12 cellular contexts compared by ENCODE assay signal in the genomic region with DNA sequence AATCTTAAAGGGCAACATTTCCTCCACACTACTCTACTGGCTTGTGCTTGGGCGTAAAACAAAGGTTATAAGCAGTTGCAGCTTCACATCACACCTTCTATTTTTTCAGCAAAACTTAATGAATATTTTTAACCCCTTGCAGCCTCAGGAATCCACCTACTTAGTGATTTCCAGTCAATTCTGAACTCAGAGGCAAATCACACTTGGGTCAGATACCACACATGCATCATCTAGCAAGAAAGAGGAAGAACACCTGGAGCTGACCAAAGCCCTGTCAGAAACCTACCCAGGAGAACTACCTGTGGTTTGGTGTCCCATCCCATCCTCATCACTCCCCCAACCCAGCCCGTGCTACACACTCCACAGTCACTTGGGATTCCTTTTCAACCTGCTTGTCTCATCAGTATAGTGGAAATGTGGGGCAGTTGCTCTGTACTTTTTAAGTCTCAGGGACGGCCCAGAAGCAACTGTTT. TPM values are rescaled to one million over a fixed set of nuclear protein-coding genes. Genes with fewer than 3 reads are reported as not detected.
DNase-seq lines count a peak whose midpoint lies in the region; ATAC-seq and TF ChIP-seq lines count a peak whose summit lies in the region.
"Had no signal": no experiment of that assay in that cellular context is flagged by ENCODE, and none has a peak within 500 bp of the region (broad histone marks: within the 10 kb centered on the region; RNA-seq: fewer than 3 reads in every experiment).

No MANE protein-coding gene starts in this region.

- DNase-seq in activated naive CD8-positive, alpha-beta T cell treated with anti-CD3 and anti-CD28 coated beads, Interleukin-2, amount 50 U/mL, for 24 hours = peak; percentile 10
- DNase-seq in EL (no peak), putamen (ENCODE audit: low spot score) (no peak), suprapubic skin (ENCODE audit: low spot score in 2 of 2) (no peak)
- DNase-seq: colonic mucosa, hypothalamus, substantia nigra, SW 1271 had no signal

- peaks cover 55% of the 10 kb centered on the region for H3K4me1 Mint-ChIP-seq in activated naive CD8-positive, alpha-beta T cell treated with anti-CD3 and anti-CD28 coated beads, Interleukin-2, amount 50 U/mL, for 24 hours

- H3K9me3 ChIP-seq in suprapubic skin = peaks cover 4% of the 10 kb centered on the region
- H3K9me3 ChIP-seq: colonic mucosa had no signal

- no peak overlapping the region for H3K4me3 ChIP-seq in suprapubic skin
- H3K4me3 ChIP-seq: colonic mucosa had no signal

- ATAC-seq in GM18858 (IDR thresholded peaks at IDR 0.05; ENCODE audit: unreplicated experiment) (peak; percentile 77), GM21367 (IDR thresholded peaks at IDR 0.05; ENCODE audit: unreplicated experiment) (peak; percentile 75), HG03064 (IDR thresholded peaks at IDR 0.05; ENCODE audit: low read depth, unreplicated experiment) (peak; percentile 85), SK-N-SH treated with all-trans-retinoic acid at 6 μM for 48 hours (no peak)
- ATAC-seq in activated naive CD8-positive, alpha-beta T cell treated with anti-CD3 and anti-CD28 coated beads, Interleukin-2, amount 50 U/mL, for 24 hours = peak; percentile 87

- H3K4me1 ChIP-seq in suprapubic skin = no peaks in the 10 kb centered on the region
- H3K4me1 ChIP-seq: colonic mucosa had no signal

- no peaks in the 10 kb centered on the region for H3K27me3 ChIP-seq in suprapubic skin
- H3K27me3 ChIP-seq: colonic mucosa had no signal

- H3K27ac ChIP-seq in suprapubic skin = no peak overlapping the region
- H3K27ac ChIP-seq: colonic mucosa had no signal

- TF ChIP-seq CTCF in suprapubic skin (IDR thresholded peaks at IDR 0.05) = no peak

- H3K36me3 Mint-ChIP-seq in activated naive CD8-positive, alpha-beta T cell treated with anti-CD3 and anti-CD28 coated beads, Interleukin-2, amount 50 U/mL, for 24 hours (ENCODE audit: low read depth) = peaks cover 51% of the 10 kb centered on the region

- no peak for TF ChIP-seq EP300 in suprapubic skin (IDR thresholded peaks at IDR 0.05)

- no peak overlapping the region for H3K4me3 Mint-ChIP-seq in activated naive CD8-positive, alpha-beta T cell treated with anti-CD3 and anti-CD28 coated beads, Interleukin-2, amount 50 U/mL, for 24 hours

- no peaks in the 10 kb centered on the region for H3K27me3 Mint-ChIP-seq in activated naive CD8-positive, alpha-beta T cell treated with anti-CD3 and anti-CD28 coated beads, Interleukin-2, amount 50 U/mL, for 24 hours

- WGBS in suprapubic skin = 84% methylated on average over 3 of the region's 3 CpGs

- H3K9me3 Mint-ChIP-seq in activated naive CD8-positive, alpha-beta T cell treated with anti-CD3 and anti-CD28 coated beads, Interleukin-2, amount 50 U/mL, for 24 hours = peaks cover 29% of the 10 kb centered on the region

- H3K27ac Mint-ChIP-seq in activated naive CD8-positive, alpha-beta T cell treated with anti-CD3 and anti-CD28 coated beads, Interleukin-2, amount 50 U/mL, for 24 hours = peak overlapping the region; percentile 46

- H3K36me3 ChIP-seq in suprapubic skin = peaks cover 26% of the 10 kb centered on the region
- H3K36me3 ChIP-seq: colonic mucosa had no signal

- no peak for TF ChIP-seq POLR2A in suprapubic skin (IDR thresholded peaks at IDR 0.05)

TF ChIP-seq in SK-N-SH treated with all-trans-retinoic acid at 6 μM for 48 hours, 23 proteins besides CTCF, POLR2A, EP300 and RAD21:
- TF ChIP-seq RARB (CRISPR knock-in tag; IDR thresholded peaks at IDR 0.05) = no peak
- TF ChIP-seq ISL1 (CRISPR knock-in tag; IDR thresholded peaks at IDR 0.05) = no peak
- TF ChIP-seq, protein P1, sequence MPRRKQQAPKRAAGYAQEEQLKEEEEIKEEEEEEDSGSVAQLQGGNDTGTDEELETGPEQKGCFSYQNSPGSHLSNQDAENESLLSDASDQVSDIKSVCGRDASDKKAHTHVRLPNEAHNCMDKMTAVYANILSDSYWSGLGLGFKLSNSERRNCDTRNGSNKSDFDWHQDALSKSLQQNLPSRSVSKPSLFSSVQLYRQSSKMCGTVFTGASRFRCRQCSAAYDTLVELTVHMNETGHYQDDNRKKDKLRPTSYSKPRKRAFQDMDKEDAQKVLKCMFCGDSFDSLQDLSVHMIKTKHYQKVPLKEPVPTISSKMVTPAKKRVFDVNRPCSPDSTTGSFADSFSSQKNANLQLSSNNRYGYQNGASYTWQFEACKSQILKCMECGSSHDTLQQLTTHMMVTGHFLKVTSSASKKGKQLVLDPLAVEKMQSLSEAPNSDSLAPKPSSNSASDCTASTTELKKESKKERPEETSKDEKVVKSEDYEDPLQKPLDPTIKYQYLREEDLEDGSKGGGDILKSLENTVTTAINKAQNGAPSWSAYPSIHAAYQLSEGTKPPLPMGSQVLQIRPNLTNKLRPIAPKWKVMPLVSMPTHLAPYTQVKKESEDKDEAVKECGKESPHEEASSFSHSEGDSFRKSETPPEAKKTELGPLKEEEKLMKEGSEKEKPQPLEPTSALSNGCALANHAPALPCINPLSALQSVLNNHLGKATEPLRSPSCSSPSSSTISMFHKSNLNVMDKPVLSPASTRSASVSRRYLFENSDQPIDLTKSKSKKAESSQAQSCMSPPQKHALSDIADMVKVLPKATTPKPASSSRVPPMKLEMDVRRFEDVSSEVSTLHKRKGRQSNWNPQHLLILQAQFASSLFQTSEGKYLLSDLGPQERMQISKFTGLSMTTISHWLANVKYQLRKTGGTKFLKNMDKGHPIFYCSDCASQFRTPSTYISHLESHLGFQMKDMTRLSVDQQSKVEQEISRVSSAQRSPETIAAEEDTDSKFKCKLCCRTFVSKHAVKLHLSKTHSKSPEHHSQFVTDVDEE (CRISPR knock-in tag; IDR thresholded peaks at IDR 0.05) = no peak
- no peak for TF ChIP-seq GLIS3 (CRISPR knock-in tag; IDR thresholded peaks at IDR 0.05)
- TF ChIP-seq ZNF565 (CRISPR knock-in tag; conservative IDR thresholded peaks at IDR 0.05; ENCODE audit: low read depth) = no peak
- TF ChIP-seq PPARA (CRISPR knock-in tag; IDR thresholded peaks at IDR 0.05; ENCODE audit: borderline replicate concordance) = no peak
- no peak for TF ChIP-seq ZFP3 (CRISPR knock-in tag; IDR thresholded peaks at IDR 0.05)
- TF ChIP-seq, protein P2, sequence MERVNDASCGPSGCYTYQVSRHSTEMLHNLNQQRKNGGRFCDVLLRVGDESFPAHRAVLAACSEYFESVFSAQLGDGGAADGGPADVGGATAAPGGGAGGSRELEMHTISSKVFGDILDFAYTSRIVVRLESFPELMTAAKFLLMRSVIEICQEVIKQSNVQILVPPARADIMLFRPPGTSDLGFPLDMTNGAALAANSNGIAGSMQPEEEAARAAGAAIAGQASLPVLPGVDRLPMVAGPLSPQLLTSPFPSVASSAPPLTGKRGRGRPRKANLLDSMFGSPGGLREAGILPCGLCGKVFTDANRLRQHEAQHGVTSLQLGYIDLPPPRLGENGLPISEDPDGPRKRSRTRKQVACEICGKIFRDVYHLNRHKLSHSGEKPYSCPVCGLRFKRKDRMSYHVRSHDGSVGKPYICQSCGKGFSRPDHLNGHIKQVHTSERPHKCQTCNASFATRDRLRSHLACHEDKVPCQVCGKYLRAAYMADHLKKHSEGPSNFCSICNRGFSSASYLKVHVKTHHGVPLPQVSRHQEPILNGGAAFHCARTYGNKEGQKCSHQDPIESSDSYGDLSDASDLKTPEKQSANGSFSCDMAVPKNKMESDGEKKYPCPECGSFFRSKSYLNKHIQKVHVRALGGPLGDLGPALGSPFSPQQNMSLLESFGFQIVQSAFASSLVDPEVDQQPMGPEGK (CRISPR knock-in tag; IDR thresholded peaks at IDR 0.05; ENCODE audit: borderline replicate concordance) = no peak
- no peak for TF ChIP-seq OSR1 (CRISPR knock-in tag; IDR thresholded peaks at IDR 0.05)
- TF ChIP-seq ZC3H10 (CRISPR knock-in tag; IDR thresholded peaks at IDR 0.05) = no peak
- TF ChIP-seq, protein P3, sequence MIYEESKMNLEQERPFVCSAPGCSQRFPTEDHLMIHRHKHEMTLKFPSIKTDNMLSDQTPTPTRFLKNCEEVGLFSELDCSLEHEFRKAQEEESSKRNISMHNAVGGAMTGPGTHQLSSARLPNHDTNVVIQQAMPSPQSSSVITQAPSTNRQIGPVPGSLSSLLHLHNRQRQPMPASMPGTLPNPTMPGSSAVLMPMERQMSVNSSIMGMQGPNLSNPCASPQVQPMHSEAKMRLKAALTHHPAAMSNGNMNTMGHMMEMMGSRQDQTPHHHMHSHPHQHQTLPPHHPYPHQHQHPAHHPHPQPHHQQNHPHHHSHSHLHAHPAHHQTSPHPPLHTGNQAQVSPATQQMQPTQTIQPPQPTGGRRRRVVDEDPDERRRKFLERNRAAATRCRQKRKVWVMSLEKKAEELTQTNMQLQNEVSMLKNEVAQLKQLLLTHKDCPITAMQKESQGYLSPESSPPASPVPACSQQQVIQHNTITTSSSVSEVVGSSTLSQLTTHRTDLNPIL (CRISPR knock-in tag; IDR thresholded peaks at IDR 0.05; ENCODE audit: low read depth) = no peak
- TF ChIP-seq ZNF70 (CRISPR knock-in tag; IDR thresholded peaks at IDR 0.05) = no peak
- no peak for TF ChIP-seq ARNTL (CRISPR knock-in tag; IDR thresholded peaks at IDR 0.05; ENCODE audit: borderline replicate concordance, low read depth)
- TF ChIP-seq, protein P4, sequence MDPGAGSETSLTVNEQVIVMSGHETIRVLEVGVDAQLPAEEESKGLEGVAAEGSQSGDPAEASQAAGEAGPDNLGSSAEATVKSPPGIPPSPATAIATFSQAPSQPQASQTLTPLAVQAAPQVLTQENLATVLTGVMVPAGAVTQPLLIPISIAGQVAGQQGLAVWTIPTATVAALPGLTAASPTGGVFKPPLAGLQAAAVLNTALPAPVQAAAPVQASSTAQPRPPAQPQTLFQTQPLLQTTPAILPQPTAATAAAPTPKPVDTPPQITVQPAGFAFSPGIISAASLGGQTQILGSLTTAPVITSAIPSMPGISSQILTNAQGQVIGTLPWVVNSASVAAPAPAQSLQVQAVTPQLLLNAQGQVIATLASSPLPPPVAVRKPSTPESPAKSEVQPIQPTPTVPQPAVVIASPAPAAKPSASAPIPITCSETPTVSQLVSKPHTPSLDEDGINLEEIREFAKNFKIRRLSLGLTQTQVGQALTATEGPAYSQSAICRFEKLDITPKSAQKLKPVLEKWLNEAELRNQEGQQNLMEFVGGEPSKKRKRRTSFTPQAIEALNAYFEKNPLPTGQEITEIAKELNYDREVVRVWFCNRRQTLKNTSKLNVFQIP (CRISPR knock-in tag; IDR thresholded peaks at IDR 0.05; ENCODE audit: borderline replicate concordance, low read depth) = no peak
- TF ChIP-seq TCF4 (CRISPR knock-in tag; IDR thresholded peaks at IDR 0.05; ENCODE audit: borderline replicate concordance) = no peak
- no peak for TF ChIP-seq CSDC2 (CRISPR knock-in tag; IDR thresholded peaks at IDR 0.05)
TF ChIP-seq in SK-N-SH treated with all-trans-retinoic acid at 6 μM for 48 hours: peak in this region for 0.

RNA-seq across cellular contexts. Expression of a gene that starts 25.5 kb away (rescaled TPM):
- total RNA-seq in suprapubic skin = 10 to 100 TPM; 12.1 to 42.7 (median 16.9) TPM

RNA-seq across cellular contexts. Expression of a gene that starts 25.6 kb away (rescaled TPM):
- 10 to 100 TPM in 1 of 4 donors, 1 to 10 TPM in 3; 1.1 to 10.1 (median 1.9) TPM for total RNA-seq in suprapubic skin
